ENCODE assay signal across 2 cellular contexts in the genomic region with DNA sequence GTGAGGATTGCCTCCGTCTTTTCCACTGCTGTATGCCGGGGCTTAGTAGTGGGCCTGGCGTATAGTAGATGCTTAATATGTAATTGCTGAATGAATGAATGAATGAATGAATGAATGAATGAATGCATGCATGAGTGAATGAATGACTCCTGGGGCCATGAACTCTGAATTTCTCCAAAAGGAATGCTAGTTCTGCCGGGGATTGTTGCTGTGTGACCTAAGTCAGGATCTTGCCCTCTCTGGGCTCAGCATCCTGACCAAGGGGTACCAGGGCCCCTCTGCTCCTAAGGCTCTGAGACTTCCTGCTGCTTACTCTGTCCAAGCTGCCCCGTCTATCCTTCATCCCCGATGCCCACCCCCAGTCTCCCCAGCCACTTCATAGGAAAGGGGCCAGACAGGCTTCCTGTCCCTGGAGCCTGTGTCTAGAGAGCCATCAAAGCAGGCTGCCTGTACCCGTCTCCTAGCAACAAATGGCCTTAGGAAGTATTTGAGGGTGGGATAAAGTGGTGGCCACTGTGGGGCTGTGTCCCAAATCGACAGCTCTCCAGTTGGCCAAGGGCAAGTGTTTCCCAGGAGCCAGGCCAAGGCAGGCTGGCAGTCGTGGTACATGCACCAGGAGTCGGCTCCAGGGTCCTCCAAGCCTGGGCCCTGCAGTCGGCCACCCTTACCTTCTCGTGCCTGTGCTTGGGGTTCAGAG.
TF ChIP-seq lines count a peak whose summit lies in the region.

No MANE protein-coding gene starts in this region.

TF ChIP-seq in HEK293, 187 proteins besides CTCF, POLR2A, EP300 and RAD21:
- TF ChIP-seq ZNF335 (tag by site-specific recombination; conservative IDR thresholded peaks at IDR 0.05) (no peak), ZNF768 (tag by site-specific recombination; IDR thresholded peaks at IDR 0.05) (peak; percentile 90; the same call in 1 of the 2 replicates), ZNF24 (tag by site-specific recombination; IDR thresholded peaks at IDR 0.05) (0 out of 2 replicates have a peak, but pooled peaks have one; percentile 57)
- TF ChIP-seq, protein P1, sequence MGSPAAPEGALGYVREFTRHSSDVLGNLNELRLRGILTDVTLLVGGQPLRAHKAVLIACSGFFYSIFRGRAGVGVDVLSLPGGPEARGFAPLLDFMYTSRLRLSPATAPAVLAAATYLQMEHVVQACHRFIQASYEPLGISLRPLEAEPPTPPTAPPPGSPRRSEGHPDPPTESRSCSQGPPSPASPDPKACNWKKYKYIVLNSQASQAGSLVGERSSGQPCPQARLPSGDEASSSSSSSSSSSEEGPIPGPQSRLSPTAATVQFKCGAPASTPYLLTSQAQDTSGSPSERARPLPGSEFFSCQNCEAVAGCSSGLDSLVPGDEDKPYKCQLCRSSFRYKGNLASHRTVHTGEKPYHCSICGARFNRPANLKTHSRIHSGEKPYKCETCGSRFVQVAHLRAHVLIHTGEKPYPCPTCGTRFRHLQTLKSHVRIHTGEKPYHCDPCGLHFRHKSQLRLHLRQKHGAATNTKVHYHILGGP (tag by site-specific recombination; IDR thresholded peaks at IDR 0.05) = no peak

TF ChIP-seq in endothelial cell of umbilical vein, 7 proteins besides CTCF, POLR2A, EP300 and RAD21:
- TF ChIP-seq GATA2 (IDR thresholded peaks at IDR 0.05; ENCODE audit: insufficient read depth, insufficient read length, low read depth, low read length) = no peak
- no peak for TF ChIP-seq JUN (IDR thresholded peaks at IDR 0.05; ENCODE audit: borderline replicate concordance, insufficient read depth, insufficient read length, low read depth)
- no peak for TF ChIP-seq POLR2AphosphoS5 (IDR thresholded peaks at IDR 0.05; ENCODE audit: insufficient read depth, low read depth, low read length)
- no peak for TF ChIP-seq EZH2 (IDR thresholded peaks at IDR 0.05; ENCODE audit: borderline replicate concordance, low read depth, low read length, severe bottlenecking)
- TF ChIP-seq, protein P2, sequence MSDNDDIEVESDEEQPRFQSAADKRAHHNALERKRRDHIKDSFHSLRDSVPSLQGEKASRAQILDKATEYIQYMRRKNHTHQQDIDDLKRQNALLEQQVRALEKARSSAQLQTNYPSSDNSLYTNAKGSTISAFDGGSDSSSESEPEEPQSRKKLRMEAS (IDR thresholded peaks at IDR 0.05; ENCODE audit: insufficient read depth, insufficient read length) = no peak
- no peak for TF ChIP-seq FOS (IDR thresholded peaks at IDR 0.05; ENCODE audit: borderline replicate concordance, insufficient read depth, low read length)
- no peak for TF ChIP-seq MYC (IDR thresholded peaks at IDR 0.05; ENCODE audit: low read depth, low read length)
